Comparison of ENCODE assay signal across 13 cellular contexts in genomic region chr16:47017636-47018035, GRCh38. TPM values are rescaled to one million over a fixed set of nuclear protein-coding genes. Genes with fewer than 3 reads are reported as not detected.
DNase-seq lines count a peak whose midpoint lies in the region; ATAC-seq, FAIRE-seq and TF ChIP-seq lines count a peak whose summit lies in the region.
"Had no signal": no experiment of that assay in that cellular context is flagged by ENCODE, and none has a peak within 500 bp of the region (broad histone marks: within the 10 kb centered on the region; RNA-seq: fewer than 3 reads in every experiment).

No MANE protein-coding gene starts in this region.

- no peak for FAIRE-seq in K562 (lab: Jason Lieb, UNC)
- FAIRE-seq: RCC 7860 had no signal

- H3K27ac ChIP-seq in HL-60 (replicated peaks) (peak overlapping the region; percentile 81), K562 (ENCODE audit: extremely low read depth, low read depth, low read length) (no peak overlapping the region), trophoblast cell (ENCODE audit: low read depth, low read length) (no peak overlapping the region)
- no peak overlapping the region for H3K27ac ChIP-seq in effector memory CD4-positive, alpha-beta T cell (ENCODE audit: insufficient read depth, low read length, poor library complexity, severe bottlenecking)

- no peak overlapping the region for H3K14ac ChIP-seq in trophoblast cell (ENCODE audit: low read length)

- no peak overlapping the region for H3K4me3 ChIP-seq in HL-60 (replicated peaks; ENCODE audit: insufficient read depth, low read length)
- no peak overlapping the region for H3K4me3 ChIP-seq in K562
- H3K4me3 ChIP-seq in trophoblast cell (ENCODE audit: low read depth, low read length): no peak overlapping the region
- H3K4me3 ChIP-seq in effector memory CD4-positive, alpha-beta T cell (ENCODE audit: insufficient read depth, low read depth, low read length, poor library complexity, severe bottlenecking): no peak overlapping the region

- no peak overlapping the region for H3K18ac ChIP-seq in trophoblast cell (ENCODE audit: low read length)

- no peaks in the 10 kb centered on the region for H3K9me3 Mint-ChIP-seq in activated CD8-positive, alpha-beta memory T cell treated with anti-CD3 and anti-CD28 coated beads, Interleukin-2, amount 10 ng/mL, durations not matched to agents 7 days and 5 days (ENCODE audit: low read depth)
- H3K9me3 Mint-ChIP-seq: CD8-positive, alpha-beta T cell; IgD-negative memory B cell had no signal

- no peak overlapping the region for H2BK12ac ChIP-seq in trophoblast cell (ENCODE audit: low read length)

- H4K20me1 ChIP-seq in K562 (replicated peaks; ENCODE audit: control insufficient read depth, insufficient read depth, low read length): no peaks in the 10 kb centered on the region

- ATAC-seq in K562: peak; percentile 14; the same call in 2 of the 3 replicates
- ATAC-seq in activated CD8-positive, alpha-beta memory T cell treated with anti-CD3 and anti-CD28 coated beads, Interleukin-2, amount 10 ng/mL, durations not matched to agents 7 days and 5 days: no peak
- no peak for ATAC-seq in omental fat pad (ENCODE audit: low FRiP score)
- ATAC-seq in GM21737 (IDR thresholded peaks at IDR 0.05; ENCODE audit: unreplicated experiment): no peak

- no TSS peak for BruUV-seq in K562 (replicated peaks; lab: Mats Ljungman, UMichigan)

- H3K4me2 ChIP-seq in K562 (ENCODE audit: insufficient read depth, low read length): no peak overlapping the region
- no peak overlapping the region for H3K4me2 ChIP-seq in trophoblast cell (ENCODE audit: low read length)

- no peak for TF ChIP-seq RAD21 in K562 (CRISPR knock-in tag; conservative IDR thresholded peaks at IDR 0.05 in 1 of 2, IDR thresholded peaks at IDR 0.05 in 1 of 2)

- no peak for TF ChIP-seq EP300 in K562 (IDR thresholded peaks at IDR 0.05; ENCODE audit: low read length)

- H2BK5ac ChIP-seq in trophoblast cell (ENCODE audit: low read depth, low read length, poor library complexity): no peak overlapping the region

- no peak overlapping the region for H2BK120ac ChIP-seq in trophoblast cell (ENCODE audit: insufficient read depth, low read length, poor library complexity)

- DNase-seq in ELF-1 (ENCODE audit: low read depth, low spot score) (peak; percentile 15), HL-60 (ENCODE audit: low read depth in 1 of 2, low spot score in 1 of 2) (no peak), K562 (ENCODE audit: extremely low read depth in 1 of 4, low spot score in 3 of 4) (no peak), trophoblast cell (no peak), omental fat pad (ENCODE audit: low spot score) (no peak)
- DNase-seq in effector memory CD4-positive, alpha-beta T cell: no peak
- no peak for DNase-seq in activated CD8-positive, alpha-beta memory T cell treated with anti-CD3 and anti-CD28 coated beads, Interleukin-2, amount 10 ng/mL, durations not matched to agents 7 days and 5 days
- DNase-seq: NCI-H1048, NCI-H446 treated with DMSO at 0.1 percent for 48 hours had no signal

- H4K12ac ChIP-seq in trophoblast cell (ENCODE audit: low read depth, low read length): no peak overlapping the region

- no peak overlapping the region for H2AFZ ChIP-seq in K562 (ENCODE audit: low read depth, low read length)
- H2AFZ ChIP-seq in trophoblast cell (ENCODE audit: insufficient read depth, low read length, poor library complexity): peak overlapping the region; percentile 17

- TF ChIP-seq CTCF in HL-60 (IDR thresholded peaks at IDR 0.05; ENCODE audit: insufficient read depth, low read length): no peak
- no peak for TF ChIP-seq CTCF in K562 (IDR thresholded peaks at IDR 0.05 in 2 of 3, conservative IDR thresholded peaks at IDR 0.05 in 1 of 3; ENCODE audit: insufficient read depth in 2 of 3, low read depth in 1 of 3, low read length in 3 of 3)
- no peak for TF ChIP-seq CTCF in omental fat pad (IDR thresholded peaks at IDR 0.05)

- intact Hi-C loops in K562 (cut with micrococcal nuclease): loop anchor here (1.0 kb wide), 1 partner anchor 70 kb away; no protein-coding TSS in a partner anchor

- no peak overlapping the region for H4K91ac ChIP-seq in trophoblast cell (ENCODE audit: low read depth, low read length)

- no peak overlapping the region for H3K23ac ChIP-seq in trophoblast cell (ENCODE audit: low read length)

- TF ChIP-seq POLR2A in K562 (conservative IDR thresholded peaks at IDR 0.05): no peak

- H3K9ac ChIP-seq in K562 (ENCODE audit: insufficient read depth in 1 of 2, low read depth in 2 of 2, low read length in 2 of 2) (no peak overlapping the region), trophoblast cell (ENCODE audit: low read length) (no peak overlapping the region)

- H3K36me3 ChIP-seq in K562 (ENCODE audit: control insufficient read depth, insufficient read depth, low read length): no peaks in the 10 kb centered on the region
- no peaks in the 10 kb centered on the region for H3K36me3 ChIP-seq in trophoblast cell (ENCODE audit: control insufficient read depth in 1 of 2, insufficient read depth in 2 of 2, low read length in 2 of 2)
- no peaks in the 10 kb centered on the region for H3K36me3 ChIP-seq in effector memory CD4-positive, alpha-beta T cell (ENCODE audit: control insufficient read depth, insufficient read depth, low read length)

- H3K27me3 Mint-ChIP-seq in activated CD8-positive, alpha-beta memory T cell treated with anti-CD3 and anti-CD28 coated beads, Interleukin-2, amount 10 ng/mL, durations not matched to agents 7 days and 5 days: peaks cover 7% of the 10 kb centered on the region
- H3K27me3 Mint-ChIP-seq: IgD-negative memory B cell had no signal

- H4K8ac ChIP-seq in trophoblast cell (ENCODE audit: low read depth, low read length): no peak overlapping the region

- CTCF ChIA-PET in K562 (lab: Yijun Ruan, JAX; ENCODE audit: low intra/inter-chr PET ratio): interaction anchor here (2.3 kb wide), 1 partner anchor 70 kb away, joined by 13 read pairs; no protein-coding TSS in a partner anchor
- CTCF ChIA-PET in activated CD8-positive, alpha-beta memory T cell treated with anti-CD3 and anti-CD28 coated beads, Interleukin-2, amount 10 ng/mL, durations not matched to agents 7 days and 5 days (lab: Charles Lee): interaction anchor here (1.4 to 1.7 kb wide), 2 partner anchors 44 to 344 kb away, joined by 4 to 5 read pairs; partner anchors contain the start of gene DNAJA2

- peaks cover 0 to 6% of the 10 kb centered on the region in 2 experiments; a peak in 1 of 5 replicates for H3K4me1 ChIP-seq in K562 (replicated peaks in 1 of 2; ENCODE audit: control insufficient read depth in 2 of 2, insufficient read depth in 2 of 2, low read length in 2 of 2)
- no peaks in the 10 kb centered on the region for H3K4me1 ChIP-seq in trophoblast cell (ENCODE audit: control insufficient read depth in 1 of 2, insufficient read depth in 2 of 2, low read length in 2 of 2)
- peaks cover 5% of the 10 kb centered on the region for H3K4me1 ChIP-seq in effector memory CD4-positive, alpha-beta T cell (ENCODE audit: control insufficient read depth, insufficient read depth, low read length, poor library complexity, severe bottlenecking)

- POLR2A ChIA-PET in K562 (lab: Yijun Ruan, JAX): no interaction called here

- H3K79me2 ChIP-seq in K562 (ENCODE audit: control insufficient read depth, insufficient read depth, low read length) (no peaks in the 10 kb centered on the region), trophoblast cell (ENCODE audit: control insufficient read depth, insufficient read depth, low read length, poor library complexity) (no peaks in the 10 kb centered on the region)

- no peak overlapping the region for H3K27ac Mint-ChIP-seq in activated CD8-positive, alpha-beta memory T cell treated with anti-CD3 and anti-CD28 coated beads, Interleukin-2, amount 10 ng/mL, durations not matched to agents 7 days and 5 days
- H3K27ac Mint-ChIP-seq: CD8-positive, alpha-beta T cell had no signal

- no peaks in the 10 kb centered on the region for H3K36me3 Mint-ChIP-seq in activated CD8-positive, alpha-beta memory T cell treated with anti-CD3 and anti-CD28 coated beads, Interleukin-2, amount 10 ng/mL, durations not matched to agents 7 days and 5 days
- H3K36me3 Mint-ChIP-seq: CD8-positive, alpha-beta T cell; IgD-negative memory B cell had no signal

- no peak overlapping the region for H2AK5ac ChIP-seq in trophoblast cell (ENCODE audit: low read length)

- H3K4me1 Mint-ChIP-seq in activated CD8-positive, alpha-beta memory T cell treated with anti-CD3 and anti-CD28 coated beads, Interleukin-2, amount 10 ng/mL, durations not matched to agents 7 days and 5 days: peaks cover 26% of the 10 kb centered on the region

- H3K4ac ChIP-seq in trophoblast cell (ENCODE audit: low read depth, low read length): no peak overlapping the region

- H3K79me1 ChIP-seq in trophoblast cell (ENCODE audit: low read length): no peaks in the 10 kb centered on the region

- H3K27me3 ChIP-seq in HL-60 (ENCODE audit: insufficient read depth, poor library complexity, severe bottlenecking): no peaks in the 10 kb centered on the region
- H3K27me3 ChIP-seq in K562 (ENCODE audit: control insufficient read depth in 2 of 2, insufficient read depth in 2 of 2, low read length in 2 of 2): peaks cover 26 to 38% of the 10 kb centered on the region in 2 experiments
- no peaks in the 10 kb centered on the region for H3K27me3 ChIP-seq in trophoblast cell (ENCODE audit: insufficient read depth, low read length)
- H3K27me3 ChIP-seq in effector memory CD4-positive, alpha-beta T cell (replicated peaks; ENCODE audit: control insufficient read depth, insufficient read depth, low read length, poor library complexity, severe bottlenecking): no peaks in the 10 kb centered on the region

- WGBS in K562 (ENCODE audit: insufficient coverage, low coverage, missing lambda C conversion rate): 22% methylated on average over 5 of the region's 5 CpGs
- no CpG with 5 or more reads among the region's 5 CpGs for WGBS in trophoblast cell (ENCODE audit: extremely low coverage, insufficient coverage, insufficient read length)

- no peaks in the 10 kb centered on the region for H3K9me1 ChIP-seq in K562 (ENCODE audit: control insufficient read depth, insufficient read depth, low read length)

- H3K4me3 Mint-ChIP-seq in activated CD8-positive, alpha-beta memory T cell treated with anti-CD3 and anti-CD28 coated beads, Interleukin-2, amount 10 ng/mL, durations not matched to agents 7 days and 5 days: no peak overlapping the region
- H3K4me3 Mint-ChIP-seq: CD8-positive, alpha-beta T cell had no signal

- no peaks in the 10 kb centered on the region for H3K9me3 ChIP-seq in K562 (replicated peaks; ENCODE audit: control insufficient read depth, insufficient read depth, low read depth, low read length)
- H3K9me3 ChIP-seq in trophoblast cell (ENCODE audit: insufficient read depth, low read depth, low read length): no peaks in the 10 kb centered on the region
- H3K9me3 ChIP-seq in effector memory CD4-positive, alpha-beta T cell (ENCODE audit: control insufficient read depth, low read length): no peaks in the 10 kb centered on the region

- in situ Hi-C loops in K562 (cut with MboI): no loop called here

RNA-seq across cellular contexts. Expression of gene DNAJA2, which starts 44.2 kb away (rescaled TPM):
- total RNA-seq in K562 (2011; cell fraction: chromatin; rRNA removed; ENCODE audit: low replicate concordance): 34.0 and 48.2 TPM in 2 replicates
- total RNA-seq in K562 (2011; cell fraction: nucleolus; rRNA removed): 21.2 TPM in 2 replicates
- 38.9 and 53.0 TPM in 2 replicates for total RNA-seq in K562 (2011; cell fraction: nucleoplasm; rRNA removed)
- total RNA-seq in K562 (2014; rRNA removed) (55.4 and 55.9 TPM in 2 replicates), K562 (2014; rRNA removed; fragmentation: Illumina TruSeq; extraction: Trizol) (75.9 and 89.6 TPM in 2 replicates), K562 (2015; rRNA removed; fragmentation: Illumina TruSeq; extraction: Trizol) (72.4 and 75.0 TPM in 2 replicates), K562 (2021) (63.0 and 68.8 TPM in 2 replicates), omental fat pad (10 to 100 TPM; 40.4 to 65.4 (median 47.9) TPM)
- polyA plus RNA-seq in K562 (2011; rRNA removed) (12.8 and 24.1 TPM in 2 replicates), K562 (2014; fragmentation: Illumina TruSeq; extraction: Trizol) (48.1 and 50.7 TPM in 2 replicates), K562 (2014; fragmentation: Nextera tagmentation; extraction: Ambion mirVana) (10 to 100 TPM; 31.6 to 38.2 TPM), K562 (2014; rRNA removed) (29.2 and 30.4 TPM in 2 replicates)
- 3.5 and 6.3 TPM in 2 replicates for polyA plus RNA-seq in K562 (2011; cell fraction: cytosol; rRNA removed)
- polyA plus RNA-seq in K562 (2011; cell fraction: nucleus; rRNA removed): 9.1 and 12.8 TPM in 2 replicates
- 31.8 and 47.2 TPM in 2 replicates for polyA plus RNA-seq in K562 (2012)
- polyA minus RNA-seq in K562 (2011; rRNA and poly(A)+ RNA removed): 56.8 and 74.4 TPM in 2 replicates
- polyA minus RNA-seq in K562 (2011; cell fraction: cytosol; rRNA and poly(A)+ RNA removed): 23.4 and 30.2 TPM in 2 replicates
- polyA minus RNA-seq in K562 (2011; cell fraction: nucleus; rRNA and poly(A)+ RNA removed): 12.9 and 25.8 TPM in 2 replicates
- 76.0 and 76.3 TPM in 2 replicates for polyA plus RNA-seq in trophoblast cell (2013)
- 10 to 100 TPM; 55.6 to 70.2 TPM for total RNA-seq in activated CD8-positive, alpha-beta memory T cell treated with anti-CD3 and anti-CD28 coated beads, Interleukin-2, amount 10 ng/mL, durations not matched to agents 7 days and 5 days
